In genomic region chr16:26762596-26762995, GRCh38 we compare ENCODE assay signal across 27 cellular contexts.
DNase-seq lines count a peak whose midpoint lies in the region; ATAC-seq and TF ChIP-seq lines count a peak whose summit lies in the region.
"Had no signal": no experiment of that assay in that cellular context is flagged by ENCODE, and none has a peak within 500 bp of the region (broad histone marks: within the 10 kb centered on the region; RNA-seq: fewer than 3 reads in every experiment).

No MANE protein-coding gene starts in this region.

- H3K4me1 Mint-ChIP-seq in endodermal cell (no peaks in the 10 kb centered on the region), nephron progenitor cell (no peaks in the 10 kb centered on the region), endothelial cell (ENCODE audit: unreplicated experiment) (no peaks in the 10 kb centered on the region)
- H3K4me1 Mint-ChIP-seq: B cell; CD8-positive, alpha-beta memory T cell; IgD-negative memory B cell had no signal

- no peaks in the 10 kb centered on the region for H3K4me1 ChIP-seq in endodermal cell (ENCODE audit: control insufficient read depth, insufficient read depth, low read length)
- H3K4me1 ChIP-seq: HAP-1, SJCRH30 had no signal

- H3K36me3 ChIP-seq in H7 (replicated peaks; ENCODE audit: control insufficient read depth, insufficient read depth, low read length) (no peaks in the 10 kb centered on the region), endodermal cell (ENCODE audit: control insufficient read depth, insufficient read depth, low read length) (no peaks in the 10 kb centered on the region)
- H3K36me3 ChIP-seq: HAP-1, SJCRH30 had no signal

- no peak overlapping the region for H3K27ac ChIP-seq in endodermal cell (ENCODE audit: low read depth, low read length)
- H3K27ac ChIP-seq: C4-2B, PC-9, SJCRH30 had no signal

- no peak overlapping the region for H3K27ac Mint-ChIP-seq in endodermal cell
- H3K27ac Mint-ChIP-seq in nephron progenitor cell = no peak overlapping the region
- H3K27ac Mint-ChIP-seq in endothelial cell (ENCODE audit: unreplicated experiment) = no peak overlapping the region
- H3K27ac Mint-ChIP-seq: B cell, IgD-negative memory B cell had no signal

- TF ChIP-seq EP300 in Ishikawa (IDR thresholded peaks at IDR 0.05; ENCODE audit: borderline replicate concordance) = no peak

- H3K9me3 Mint-ChIP-seq in endodermal cell (peaks cover 19% of the 10 kb centered on the region), nephron progenitor cell (peaks cover 16% of the 10 kb centered on the region), endothelial cell (ENCODE audit: unreplicated experiment) (peaks cover 16% of the 10 kb centered on the region)

- TF ChIP-seq RAD21 in Ishikawa (IDR thresholded peaks at IDR 0.05; ENCODE audit: low read depth) = no peak

- H3K4me3 ChIP-seq in H7 (ENCODE audit: insufficient read depth, low read depth, low read length) = no peak overlapping the region
- no peak overlapping the region for H3K4me3 ChIP-seq in endodermal cell (ENCODE audit: low read length)
- H3K4me3 ChIP-seq: HAP-1, PC-9, SJCRH30 had no signal

- H3K9ac ChIP-seq in endodermal cell (ENCODE audit: extremely low read depth, low read length, poor library complexity, severe bottlenecking) = no peak overlapping the region

- H3K9me3 ChIP-seq in endodermal cell (ENCODE audit: control insufficient read depth, low read length) = no peaks in the 10 kb centered on the region
- H3K9me3 ChIP-seq: HAP-1, SJCRH30 had no signal

- ATAC-seq in left lobe of liver = no peak
- ATAC-seq: Right ventricle myocardium inferior, SK-N-SH treated with all-trans-retinoic acid at 6 μM for 48 hours had no signal

- no peaks in the 10 kb centered on the region for H3K36me3 Mint-ChIP-seq in endodermal cell (ENCODE audit: low read depth)
- H3K36me3 Mint-ChIP-seq in nephron progenitor cell (ENCODE audit: low read depth) = no peaks in the 10 kb centered on the region
- H3K36me3 Mint-ChIP-seq in endothelial cell (ENCODE audit: low read depth, unreplicated experiment) = no peaks in the 10 kb centered on the region
- H3K36me3 Mint-ChIP-seq: CD8-positive, alpha-beta memory T cell; IgD-negative memory B cell had no signal

- TF ChIP-seq CTCF in endodermal cell (conservative IDR thresholded peaks at IDR 0.05) (no peak), nephron progenitor cell (IDR thresholded peaks at IDR 0.05) (no peak), endothelial cell (IDR thresholded peaks at IDR 0.05; ENCODE audit: unreplicated experiment) (no peak)

- WGBS in endodermal cell (ENCODE audit: insufficient coverage in 1 of 2, insufficient read length in 1 of 2), 2 experiments = 81 to 83% methylated on average over 8 of the region's 8 CpGs

- peak; percentile 18 for DNase-seq in H7
- peak; percentile 70 for DNase-seq in endodermal cell
- peak; percentile 15 for DNase-seq in nephron progenitor cell
- no peak for DNase-seq in endothelial cell (ENCODE audit: low spot score)
- DNase-seq in GF-D8 (lab: John Stamatoyannopoulos, UW) = no peak
- DNase-seq in left lobe of liver (ENCODE audit: low spot score) = no peak
- DNase-seq: CD8-positive, alpha-beta memory T cell; DMS 273 treated with DMSO at 0.1 percent for 48 hours; DMS79; EL; Karpas-422; NCI-H1092 treated with DMSO at 0.1 percent for 48 hours; NCI-H1436; NCI-H187; NCI-H2081 treated with DMSO at 0.1 percent for 48 hours; NCI-H2171; NCI-H226; NCI-H82; PC-9 had no signal

- H3K4me3 Mint-ChIP-seq in endodermal cell (no peak overlapping the region), nephron progenitor cell (no peak overlapping the region), endothelial cell (ENCODE audit: unreplicated experiment) (no peak overlapping the region)
- H3K4me3 Mint-ChIP-seq: B cell; CD8-positive, alpha-beta memory T cell had no signal

- H3K27me3 Mint-ChIP-seq in endodermal cell (ENCODE audit: insufficient read depth) (peaks cover 28% of the 10 kb centered on the region), nephron progenitor cell (ENCODE audit: low read depth, poor library complexity) (peaks cover 37% of the 10 kb centered on the region), endothelial cell (ENCODE audit: unreplicated experiment) (peaks cover 5% of the 10 kb centered on the region)

- H3K27me3 ChIP-seq in H7 (ENCODE audit: control insufficient read depth, insufficient read depth, low read length) (no peaks in the 10 kb centered on the region; the same call in 1 of the 2 replicates), endodermal cell (ENCODE audit: control insufficient read depth, insufficient read depth, low read length, poor library complexity, severe bottlenecking) (peaks cover 24% of the 10 kb centered on the region)
- H3K27me3 ChIP-seq: SJCRH30 had no signal

TF ChIP-seq in Ishikawa, 13 proteins besides CTCF, POLR2A, EP300 and RAD21:
- TF ChIP-seq YY1 (IDR thresholded peaks at IDR 0.05; ENCODE audit: low read depth) (no peak), REST (IDR thresholded peaks at IDR 0.05; ENCODE audit: low read depth) (peak; percentile 67), TAF1 (IDR thresholded peaks at IDR 0.05; ENCODE audit: low read depth) (no peak)

Comparison
In these comparisons a context has a peak if more than half of its experiments do, and no peak if none do; other contexts are left out.
1. DNase-seq: peak in H7 (single experiment), endodermal cell (single experiment) and nephron progenitor cell (single experiment); none in endothelial cell (single experiment), GF-D8 (single experiment) and left lobe of liver (single experiment).